ENCODE assay signal across 9 cellular contexts in the genomic region with DNA sequence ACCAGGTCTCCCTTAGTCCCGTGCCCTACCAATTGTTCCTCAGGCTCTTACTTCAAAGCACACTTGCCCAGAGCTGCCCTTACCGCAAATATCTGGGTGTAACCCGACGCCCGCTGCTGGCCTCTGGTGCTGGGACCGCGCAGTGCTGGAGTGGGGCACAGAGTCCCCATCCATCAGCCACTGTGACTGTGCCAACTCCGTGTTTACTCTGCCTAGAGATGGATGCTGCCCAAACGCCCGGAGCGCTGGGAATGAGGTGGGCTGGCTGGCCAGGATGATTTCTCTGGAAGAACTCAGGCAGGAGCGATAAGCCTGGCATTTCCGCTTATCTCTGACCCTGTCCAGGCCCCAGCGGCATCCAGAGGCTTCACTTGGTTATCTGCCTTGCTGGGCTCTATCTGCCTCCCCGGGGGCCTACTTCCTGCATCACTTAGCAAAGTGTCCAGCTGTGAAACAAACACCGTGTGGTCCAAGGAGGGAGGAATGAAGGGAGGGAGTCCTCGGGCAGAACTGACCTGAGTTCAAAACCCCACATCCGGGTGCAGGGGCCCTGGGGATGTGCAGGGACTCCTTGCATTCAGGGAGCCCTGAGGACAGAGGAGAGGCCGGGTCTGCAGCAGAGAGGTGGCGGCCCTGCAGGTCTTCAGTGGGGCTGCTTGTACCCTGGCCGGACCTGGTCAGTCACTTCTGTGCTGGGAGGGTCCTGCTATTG. TPM values are rescaled to one million over a fixed set of nuclear protein-coding genes. Genes with fewer than 3 reads are reported as not detected.
DNase-seq lines count a peak whose midpoint lies in the region; ATAC-seq, FAIRE-seq and TF ChIP-seq lines count a peak whose summit lies in the region.
"Had no signal": no experiment of that assay in that cellular context is flagged by ENCODE, and none has a peak within 500 bp of the region (broad histone marks: within the 10 kb centered on the region; RNA-seq: fewer than 3 reads in every experiment).

No MANE protein-coding gene starts in this region.

- H3K4me1 ChIP-seq in right atrium auricular region, result peaks cover 0 to 13% of the 10 kb centered on the region in 2 donors
- H3K4me1 ChIP-seq in thoracic aorta (ENCODE audit: control insufficient read depth in 1 of 2, low read depth in 2 of 2), result peaks cover 4 to 9% of the 10 kb centered on the region in 2 donors
- H3K4me1 ChIP-seq in HAP-1, result no peaks in the 10 kb centered on the region

- H3K27ac ChIP-seq in right atrium auricular region (peak overlapping the region; percentile 86 to 95), thoracic aorta (no peak overlapping the region)

- in situ Hi-C loops in HAP-1 (cut with MboI; ENCODE audit: low sequenced_read_pairs), result no loop called here

- no peak for TF ChIP-seq POLR2A in H54 (IDR thresholded peaks at IDR 0.05; ENCODE audit: low read depth, low read length)

- no peak for TF ChIP-seq CTCF in right atrium auricular region (IDR thresholded peaks at IDR 0.05)
- no peak for TF ChIP-seq CTCF in thoracic aorta (IDR thresholded peaks at IDR 0.05)

- H3K36me3 ChIP-seq in right atrium auricular region (no peaks in the 10 kb centered on the region), thoracic aorta (no peaks in the 10 kb centered on the region), HAP-1 (replicated peaks) (no peaks in the 10 kb centered on the region)

- H3K27me3 ChIP-seq in right atrium auricular region (no peaks in the 10 kb centered on the region), thoracic aorta (replicated peaks; ENCODE audit: insufficient read depth) (no peaks in the 10 kb centered on the region), HAP-1 (ENCODE audit: low read depth) (no peaks in the 10 kb centered on the region)

- DNase-seq in NCI-H1417 (lab: John Stamatoyannopoulos, UW) (peak; percentile 12 to 72 (median 44)), NCI-H1417 treated with DMSO at 0.1 percent for 48 hours (lab: John Stamatoyannopoulos, UW) (no peak), SHP77 treated with DMSO at 0.1 percent for 48 hours (lab: John Stamatoyannopoulos, UW) (peak; percentile 62), right atrium auricular region (ENCODE audit: low spot score) (peak; percentile 67), thoracic aorta (ENCODE audit: low spot score) (no peak), HAP-1 (ENCODE audit: low spot score in 2 of 2) (no peak), H54 (ENCODE audit: insufficient read length, low spot score) (no peak)
- DNase-seq: activated CD4-positive, CD25-positive, alpha-beta regulatory T cell treated with anti-CD3 and anti-CD28 coated beads, Interleukin-2, amount 50 U/mL, for 72 hours had no signal

- H3K4me3 ChIP-seq in right atrium auricular region, result peak overlapping the region; percentile 36 to 45
- H3K4me3 ChIP-seq in thoracic aorta, result no peak overlapping the region
- no peak overlapping the region for H3K4me3 ChIP-seq in HAP-1

- H3K9me3 ChIP-seq in right atrium auricular region (no peaks in the 10 kb centered on the region), thoracic aorta (no peaks in the 10 kb centered on the region), HAP-1 (no peaks in the 10 kb centered on the region)

- no peak for FAIRE-seq in H54 (lab: Jason Lieb, UNC)

- ATAC-seq in thoracic aorta (ENCODE audit: insufficient number of reproducible peaks, low FRiP score, low read depth), result peak; percentile 15
- ATAC-seq in GM21381 (IDR thresholded peaks at IDR 0.05; ENCODE audit: unreplicated experiment), result no peak

RNA-seq across cellular contexts. Expression of a gene that starts 9.4 kb away (rescaled TPM):
- total RNA-seq in right atrium auricular region (100 to 1,000 TPM; 275 to 456 TPM), thoracic aorta (1 to 10 TPM in 1 of 2 donors, under 1 TPM in 1; 0.14 to 3.0 TPM)

Comparison
In these comparisons a context has a peak if more than half of its experiments do, and no peak if none do; other contexts are left out.
1. DNase-seq: peak in NCI-H1417 (3 of 3), SHP77 treated with DMSO at 0.1 percent for 48 hours (single experiment) and right atrium auricular region (single experiment); none in NCI-H1417 treated with DMSO at 0.1 percent for 48 hours (single experiment), thoracic aorta (single experiment), HAP-1 (0 of 2) and H54 (single experiment).
2. H3K27ac ChIP-seq: peak in right atrium auricular region (2 of 2); none in thoracic aorta (0 of 2).
3. H3K4me3 ChIP-seq: peak in right atrium auricular region (2 of 2); none in thoracic aorta (single experiment) and HAP-1 (single experiment).
4. RNA of a gene that starts 9.4 kb away (total RNA-seq): 275 to 456 TPM in right atrium auricular region; 0.14 to 3.0 TPM in thoracic aorta; every median in the first group is over 10 times any median in the second.